9 cellular contexts compared by ENCODE assay signal in the genomic region with DNA sequence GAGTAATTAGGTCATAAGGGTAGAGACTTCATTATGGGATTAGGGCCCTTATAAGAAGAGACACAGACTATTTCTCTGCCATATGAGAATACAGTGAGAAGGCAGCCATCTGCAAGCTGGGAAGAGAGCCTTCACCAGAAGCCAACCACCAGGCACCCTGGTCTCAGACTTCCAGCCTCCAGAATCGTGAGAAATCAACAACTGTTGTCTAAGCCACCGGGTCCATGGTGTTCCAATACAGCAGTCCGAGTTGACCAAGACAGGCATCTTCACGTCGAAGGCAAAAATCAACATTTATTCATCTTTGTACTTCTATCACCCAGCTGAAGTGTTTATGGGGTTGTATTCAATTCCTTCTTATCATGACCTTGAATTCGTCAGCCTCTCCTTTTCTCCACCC. TPM values are rescaled to one million over a fixed set of nuclear protein-coding genes. Genes with fewer than 3 reads are reported as not detected.
"Had no signal": no experiment of that assay in that cellular context is flagged by ENCODE, and none has a peak within 500 bp of the region (broad histone marks: within the 10 kb centered on the region; RNA-seq: fewer than 3 reads in every experiment).

No MANE protein-coding gene starts in this region.

- H3K36me3 Mint-ChIP-seq: IgD-negative memory B cell had no signal

- DNase-seq: IMR-90, KBM-7, KG1 had no signal

- H3K4me1 Mint-ChIP-seq: IgD-negative memory B cell had no signal

- H3K4me2 ChIP-seq: KMS-11 had no signal

- FAIRE-seq: HepG2, K562 had no signal

- H3K4me3 Mint-ChIP-seq: IgD-negative memory B cell had no signal

- H3K4me3 ChIP-seq: K562 had no signal

- H3K9me3 Mint-ChIP-seq: IgD-negative memory B cell had no signal

- H3K27ac ChIP-seq: HL-60, KMS-11 had no signal

- ATAC-seq: HepG2, K562 had no signal

- H3K27ac Mint-ChIP-seq: IgD-negative memory B cell had no signal

RNA-seq across cellular contexts. Expression of a gene that starts 5.3 kb away (rescaled TPM):
- total RNA-seq: HT1080, IMR-90 had no signal
- polyA plus RNA-seq: IgD-negative memory B cell, IMR-90 had no signal

RNA-seq across cellular contexts. Expression of a gene that starts 34.6 kb away (rescaled TPM):
- total RNA-seq: HepG2, HT1080, IMR-90, K562 had no signal
- polyA plus RNA-seq: HepG2, IgD-negative memory B cell, IMR-90, K562 had no signal
